11 cellular contexts compared by ENCODE assay signal in genomic region chr17:58991718-58992331, GRCh38.
A peak's percentile ranks its signal among the peaks of the same experiment; 100 is the strongest.
DNase-seq lines count a peak whose midpoint lies in the region; ATAC-seq and TF ChIP-seq lines count a peak whose summit lies in the region.
"Had no signal": no experiment of that assay in that cellular context is flagged by ENCODE, and none has a peak within 500 bp of the region (broad histone marks: within the 10 kb centered on the region; RNA-seq: fewer than 3 reads in every experiment).

No MANE protein-coding gene starts in this region.

- peak overlapping the region; percentile 70 for H3K27ac Mint-ChIP-seq in activated CD8-positive, alpha-beta memory T cell treated with anti-CD3 and anti-CD28 coated beads, Interleukin-2, amount 10 ng/mL, durations not matched to agents 7 days and 5 days

- no peak for TF ChIP-seq EP300 in stomach (IDR thresholded peaks at IDR 0.05)

- H3K27ac ChIP-seq in stomach: peak overlapping the region in 1 of 5 donors; percentile 66
- no peak overlapping the region for H3K27ac ChIP-seq in spleen
- H3K27ac ChIP-seq: BLaER1 had no signal

- H3K4me1 ChIP-seq in stomach: peaks cover 0 to 20% (median 6%) of the 10 kb centered on the region in 4 donors
- peaks cover 0 to 12% (median 0%) of the 10 kb centered on the region in 6 donors for H3K4me1 ChIP-seq in spleen
- H3K4me1 ChIP-seq: BLaER1 had no signal

- H3K4me1 Mint-ChIP-seq in activated CD8-positive, alpha-beta memory T cell treated with anti-CD3 and anti-CD28 coated beads, Interleukin-2, amount 10 ng/mL, durations not matched to agents 7 days and 5 days: peaks cover 14% of the 10 kb centered on the region

- H3K27me3 ChIP-seq in stomach (no peaks in the 10 kb centered on the region), spleen (replicated peaks in 1 of 7) (no peaks in the 10 kb centered on the region)
- H3K27me3 ChIP-seq: BLaER1 had no signal

- intact Hi-C loops in stomach (cut with DNase I; ENCODE audit: low total_unique reads): no loop called here
- intact Hi-C loops in spleen (cut with DNase I; ENCODE audit: low total_unique reads): no loop called here

- H3K9me3 ChIP-seq in stomach (no peaks in the 10 kb centered on the region), spleen (no peaks in the 10 kb centered on the region)
- H3K9me3 ChIP-seq: BLaER1 had no signal

- H3K4me3 Mint-ChIP-seq in activated CD8-positive, alpha-beta memory T cell treated with anti-CD3 and anti-CD28 coated beads, Interleukin-2, amount 10 ng/mL, durations not matched to agents 7 days and 5 days: no peak overlapping the region

- TF ChIP-seq POLR2A in stomach (IDR thresholded peaks at IDR 0.05): no peak
- TF ChIP-seq POLR2A in spleen (IDR thresholded peaks at IDR 0.05): no peak

- H3K27me3 Mint-ChIP-seq in activated CD8-positive, alpha-beta memory T cell treated with anti-CD3 and anti-CD28 coated beads, Interleukin-2, amount 10 ng/mL, durations not matched to agents 7 days and 5 days: no peaks in the 10 kb centered on the region

- CTCF ChIA-PET in activated CD8-positive, alpha-beta memory T cell treated with anti-CD3 and anti-CD28 coated beads, Interleukin-2, amount 10 ng/mL, durations not matched to agents 7 days and 5 days (lab: Charles Lee): interaction anchor here (1.2 kb wide), 1 partner anchor 13 kb away, joined by 3 read pairs; no protein-coding TSS in a partner anchor

- H3K36me3 ChIP-seq in stomach: peaks cover 0 to 8% (median 4%) of the 10 kb centered on the region in 4 donors
- H3K36me3 ChIP-seq in spleen: peaks cover 0 to 28% (median 0%) of the 10 kb centered on the region in 6 donors

- TF ChIP-seq CTCF in stomach (IDR thresholded peaks at IDR 0.05) (no peak), spleen (IDR thresholded peaks at IDR 0.05 in 8 of 11, conservative IDR thresholded peaks at IDR 0.05 in 3 of 11) (no peak)

- WGBS in stomach, 5 donors: 34 to 69% (median 44%) methylated on average over 4 of the region's 4 CpGs
- 75 to 86% (median 83%) methylated on average over 4 of the region's 4 CpGs for WGBS in spleen, 5 donors

- H3K4me3 ChIP-seq in stomach: no peak overlapping the region
- no peak overlapping the region for H3K4me3 ChIP-seq in spleen
- H3K4me3 ChIP-seq: BLaER1 had no signal

- peak; percentile 64 for ATAC-seq in activated CD8-positive, alpha-beta memory T cell treated with anti-CD3 and anti-CD28 coated beads, Interleukin-2, amount 10 ng/mL, durations not matched to agents 7 days and 5 days
- ATAC-seq in HG03159 (IDR thresholded peaks at IDR 0.05; ENCODE audit: unreplicated experiment): peak; percentile 56

- H3K36me3 Mint-ChIP-seq in activated CD8-positive, alpha-beta memory T cell treated with anti-CD3 and anti-CD28 coated beads, Interleukin-2, amount 10 ng/mL, durations not matched to agents 7 days and 5 days: peaks cover 12% of the 10 kb centered on the region

- no peaks in the 10 kb centered on the region for H3K9me3 Mint-ChIP-seq in activated CD8-positive, alpha-beta memory T cell treated with anti-CD3 and anti-CD28 coated beads, Interleukin-2, amount 10 ng/mL, durations not matched to agents 7 days and 5 days (ENCODE audit: low read depth)

- peak; percentile 54 for DNase-seq in activated CD8-positive, alpha-beta memory T cell treated with anti-CD3 and anti-CD28 coated beads, Interleukin-2, amount 10 ng/mL, durations not matched to agents 7 days and 5 days
- DNase-seq in activated CD8-positive, alpha-beta memory T cell treated with anti-CD3 and anti-CD28 coated beads for 24 hours: no peak
- DNase-seq in dedifferentiated amniotic fluid mesenchymal stem cell (ENCODE audit: extremely low spot score) (peak; percentile 42), stomach (peak; percentile 46), spleen (no peak), NCI-H2196 treated with DMSO at 0.1 percent for 48 hours (lab: John Stamatoyannopoulos, UW; ENCODE audit: unreplicated experiment) (no peak)
- no peak for DNase-seq in stimulated activated CD4-positive, alpha-beta T cell treated with anti-CD3 and anti-CD28 coated beads, Interleukin-2, amount 100 ng/mL, for 48 hours
- DNase-seq: H7, NCI-H510A treated with DMSO at 0.1 percent for 48 hours had no signal

Comparison
In these comparisons a context has a peak if more than half of its experiments do, and no peak if none do; other contexts are left out.
1. DNase-seq: peak in activated CD8-positive, alpha-beta memory T cell treated with anti-CD3 and anti-CD28 coated beads, Interleukin-2, amount 10 ng/mL, durations not matched to agents 7 days and 5 days (single experiment), dedifferentiated amniotic fluid mesenchymal stem cell (single experiment) and stomach (single experiment); none in activated CD8-positive, alpha-beta memory T cell treated with anti-CD3 and anti-CD28 coated beads for 24 hours (single experiment), spleen (single experiment), NCI-H2196 treated with DMSO at 0.1 percent for 48 hours (single experiment) and stimulated activated CD4-positive, alpha-beta T cell treated with anti-CD3 and anti-CD28 coated beads, Interleukin-2, amount 100 ng/mL, for 48 hours (0 of 2).